20 cellular contexts compared by ENCODE assay signal in the genomic region with DNA sequence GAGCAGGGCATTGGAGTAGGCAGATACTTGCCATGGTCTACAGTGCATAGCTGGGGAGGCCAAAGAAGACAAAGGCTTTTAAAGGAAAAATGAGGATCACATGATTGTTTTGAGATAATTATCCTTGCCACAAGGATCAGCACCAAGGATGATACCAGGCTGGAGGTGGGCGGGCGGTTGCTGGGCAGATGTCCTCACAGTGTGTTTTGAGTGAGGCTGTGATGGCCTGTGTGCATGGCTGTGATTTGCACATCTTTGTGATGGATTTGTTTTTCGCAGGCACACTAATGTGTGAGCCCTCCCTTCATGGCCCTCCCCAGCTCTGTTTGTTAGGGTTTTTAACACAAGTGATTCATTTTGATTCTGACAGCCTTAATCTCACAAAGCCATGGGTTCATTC.
"Had no signal": no experiment of that assay in that cellular context is flagged by ENCODE, and none has a peak within 500 bp of the region (broad histone marks: within the 10 kb centered on the region; RNA-seq: fewer than 3 reads in every experiment).

No MANE protein-coding gene starts in this region.

- H3K4me3 ChIP-seq: coronary artery, psoas muscle, right lobe of liver, smooth muscle cell, upper lobe of left lung had no signal

- H3K9me3 Mint-ChIP-seq: activated naive CD4-positive, alpha-beta T cell treated with anti-CD3 and anti-CD28 coated beads, Interleukin-2, amount 50 U/mL, for 72 hours; immature natural killer cell; natural killer cell treated with Interleukin-12 subunit alpha and Interleukin-12 subunit beta and Interleukin-15 and Interleukin-18, amount 100 ng/mL, for 72 hours; stimulated activated naive CD8-positive, alpha-beta T cell treated with anti-CD3 and anti-CD28 coated beads, Interleukin-15, amount 100 ng/mL, for 72 hours had no signal

- H3K27me3 ChIP-seq: right lobe of liver, upper lobe of left lung had no signal

- H3K36me3 ChIP-seq: right lobe of liver had no signal

- H3K27ac ChIP-seq: coronary artery, right lobe of liver, upper lobe of left lung had no signal

- FAIRE-seq: endothelial cell of umbilical vein, TTC549 had no signal

- H3K27me3 Mint-ChIP-seq: natural killer cell treated with Interleukin-12 subunit alpha and Interleukin-12 subunit beta and Interleukin-15 and Interleukin-18, amount 100 ng/mL, for 72 hours; stimulated activated naive CD8-positive, alpha-beta T cell treated with anti-CD3 and anti-CD28 coated beads, Interleukin-15, amount 100 ng/mL, for 72 hours had no signal

- H3K4me3 Mint-ChIP-seq: immature natural killer cell; natural killer cell treated with Interleukin-12 subunit alpha and Interleukin-12 subunit beta and Interleukin-15 and Interleukin-18, amount 100 ng/mL, for 72 hours; stimulated activated naive CD8-positive, alpha-beta T cell treated with anti-CD3 and anti-CD28 coated beads, Interleukin-15, amount 100 ng/mL, for 72 hours; T-helper 17 cell had no signal

- H3K9me3 ChIP-seq: psoas muscle, right lobe of liver, upper lobe of left lung had no signal

- ATAC-seq: activated naive CD4-positive, alpha-beta T cell treated with anti-CD3 and anti-CD28 coated beads, Interleukin-2, amount 50 U/mL, for 72 hours; natural killer cell treated with Interleukin-12 subunit alpha and Interleukin-12 subunit beta and Interleukin-15 and Interleukin-18, amount 100 ng/mL, for 72 hours; stimulated activated naive CD8-positive, alpha-beta T cell treated with anti-CD3 and anti-CD28 coated beads, Interleukin-15, amount 100 ng/mL, for 72 hours; T-helper 17 cell had no signal

- H3K27ac Mint-ChIP-seq: natural killer cell treated with Interleukin-12 subunit alpha and Interleukin-12 subunit beta and Interleukin-15 and Interleukin-18, amount 100 ng/mL, for 72 hours; T-helper 17 cell had no signal

- DNase-seq: activated CD4-positive, alpha-beta T cell treated with anti-CD3 and anti-CD28 coated beads, Interleukin-2, amount 50 U/mL, for 4 hours; activated effector memory CD4-positive, alpha-beta T cell treated with anti-CD3 and anti-CD28 coated beads, Interleukin-2, amount 50 U/mL, for 16 hours; activated T-cell treated with anti-CD3 and anti-CD28 coated beads, Interleukin-2, amount 50 U/mL, for 48 hours; amniotic stem cell; central memory CD4-positive, alpha-beta T cell; foreskin fibroblast; immature natural killer cell; mesendoderm; right lobe of liver; stimulated activated CD4-positive, alpha-beta T cell treated with anti-CD3 and anti-CD28 coated beads, Interleukin-4, amount 100 ng/mL, for 4 hours; stimulated activated naive CD8-positive, alpha-beta T cell treated with anti-CD3 and anti-CD28 coated beads, Interleukin-15, amount 100 ng/mL, for 72 hours; T-helper 17 cell had no signal

- H3K36me3 Mint-ChIP-seq: activated naive CD4-positive, alpha-beta T cell treated with anti-CD3 and anti-CD28 coated beads, Interleukin-2, amount 50 U/mL, for 72 hours; natural killer cell treated with Interleukin-12 subunit alpha and Interleukin-12 subunit beta and Interleukin-15 and Interleukin-18, amount 100 ng/mL, for 72 hours had no signal
